ENCODE assay signal across 9 cellular contexts in the genomic region with DNA sequence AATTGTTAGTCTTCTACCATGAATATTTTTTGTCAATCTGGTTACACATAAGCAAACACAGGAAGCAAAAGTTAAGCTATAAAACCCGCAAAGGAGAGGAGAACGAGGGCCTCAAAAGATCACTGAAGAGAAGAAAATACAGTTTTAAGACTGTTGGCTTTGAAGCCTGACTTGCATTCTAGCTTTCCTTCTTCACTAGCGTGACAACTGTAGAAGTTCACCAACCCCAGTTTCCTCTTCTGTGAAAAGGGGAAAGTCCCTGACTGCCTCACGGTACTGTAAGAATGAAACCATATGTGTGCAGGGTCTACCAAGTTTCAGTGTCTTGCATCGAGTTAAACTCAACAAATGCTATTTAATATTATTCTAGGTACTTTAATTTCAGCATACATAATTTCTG. TPM values are rescaled to one million over a fixed set of nuclear protein-coding genes. Genes with fewer than 3 reads are reported as not detected.
A peak's percentile ranks its signal among the peaks of the same experiment; 100 is the strongest.
DNase-seq lines count a peak whose midpoint lies in the region; ATAC-seq and TF ChIP-seq lines count a peak whose summit lies in the region.
"Had no signal": no experiment of that assay in that cellular context is flagged by ENCODE, and none has a peak within 500 bp of the region (broad histone marks: within the 10 kb centered on the region; RNA-seq: fewer than 3 reads in every experiment).

No MANE protein-coding gene starts in this region.

- H3K79me1 ChIP-seq in mesendoderm (ENCODE audit: low read length) = no peaks in the 10 kb centered on the region

- H2BK5ac ChIP-seq in mesendoderm (ENCODE audit: low read length) = no peak overlapping the region

- no peak for TF ChIP-seq EP300 in ovary (IDR thresholded peaks at IDR 0.05)

- H3K27me3 ChIP-seq in HL-60 (ENCODE audit: insufficient read depth, poor library complexity, severe bottlenecking) (no peaks in the 10 kb centered on the region), mesendoderm (ENCODE audit: insufficient read depth, low read length, poor library complexity) (no peaks in the 10 kb centered on the region), ovary (no peaks in the 10 kb centered on the region)

- H3K4me2 ChIP-seq in mesendoderm (ENCODE audit: low read length) = no peak overlapping the region

- peak; percentile 75 for DNase-seq in ELR (ENCODE audit: low read depth)
- peak in 1 of 2 experiments; percentile 79 for DNase-seq in HL-60 (ENCODE audit: low read depth in 1 of 2, low spot score in 1 of 2)
- peak; percentile 9 for DNase-seq in activated T-helper 1 cell treated with Interleukin-2 at 50 U/mL for 16 hours (ENCODE audit: low read depth)
- DNase-seq in natural killer cell treated with Interleukin-12 subunit alpha and Interleukin-12 subunit beta and Interleukin-15 and Interleukin-18, amount 100 ng/mL, for 72 hours (ENCODE audit: low spot score) = peak; percentile 77
- DNase-seq in NCI-H1048 (lab: John Stamatoyannopoulos, UW) = no peak
- DNase-seq in mesendoderm = no peak
- no peak for DNase-seq in ovary

- no peak for TF ChIP-seq POLR2A in ovary (IDR thresholded peaks at IDR 0.05)

- no peaks in the 10 kb centered on the region for H3K36me3 ChIP-seq in mesendoderm (ENCODE audit: control insufficient read depth, insufficient read depth, low read length)
- H3K36me3 ChIP-seq in ovary = no peaks in the 10 kb centered on the region

- no peaks in the 10 kb centered on the region for H3K27me3 Mint-ChIP-seq in natural killer cell treated with Interleukin-12 subunit alpha and Interleukin-12 subunit beta and Interleukin-15 and Interleukin-18, amount 100 ng/mL, for 72 hours
- H3K27me3 Mint-ChIP-seq: IgD-negative memory B cell had no signal

- H3K4ac ChIP-seq in mesendoderm (ENCODE audit: low read depth, low read length) = no peak overlapping the region

- H3K27ac Mint-ChIP-seq in natural killer cell treated with Interleukin-12 subunit alpha and Interleukin-12 subunit beta and Interleukin-15 and Interleukin-18, amount 100 ng/mL, for 72 hours = peak overlapping the region; percentile 69 to 78
- H3K27ac Mint-ChIP-seq: IgD-negative memory B cell had no signal

- no peak overlapping the region for H3K18ac ChIP-seq in mesendoderm (ENCODE audit: low read length)

- H3K4me1 ChIP-seq in mesendoderm (ENCODE audit: control insufficient read depth, low read depth, low read length) (no peaks in the 10 kb centered on the region), ovary (ENCODE audit: insufficient read depth) (no peaks in the 10 kb centered on the region)

- no peak overlapping the region for H2BK120ac ChIP-seq in mesendoderm (ENCODE audit: low read depth, low read length)

- H3K79me2 ChIP-seq in mesendoderm (ENCODE audit: control insufficient read depth, insufficient read depth, low read length) = no peaks in the 10 kb centered on the region

- H2AK5ac ChIP-seq in mesendoderm (ENCODE audit: low read length) = no peak overlapping the region

- TF ChIP-seq CTCF in HL-60 (IDR thresholded peaks at IDR 0.05; ENCODE audit: insufficient read depth, low read length) (no peak), ovary (IDR thresholded peaks at IDR 0.05) (no peak)

- no peak overlapping the region for H2BK15ac ChIP-seq in mesendoderm (replicated peaks; ENCODE audit: low read depth)

- H3K56ac ChIP-seq in mesendoderm (ENCODE audit: low read length) = no peak overlapping the region

- peaks cover 6% of the 10 kb centered on the region for H3K9me3 Mint-ChIP-seq in natural killer cell treated with Interleukin-12 subunit alpha and Interleukin-12 subunit beta and Interleukin-15 and Interleukin-18, amount 100 ng/mL, for 72 hours

- no peak overlapping the region for H3K23ac ChIP-seq in mesendoderm (ENCODE audit: low read length)

- intact Hi-C loops in ovary (cut with DNase I) = no loop called here

- peak; percentile 97 for ATAC-seq in GM21390 (IDR thresholded peaks at IDR 0.05; ENCODE audit: unreplicated experiment)
- ATAC-seq in natural killer cell treated with Interleukin-12 subunit alpha and Interleukin-12 subunit beta and Interleukin-15 and Interleukin-18, amount 100 ng/mL, for 72 hours = peak; percentile 91 to 96

- H3K4me3 Mint-ChIP-seq in natural killer cell treated with Interleukin-12 subunit alpha and Interleukin-12 subunit beta and Interleukin-15 and Interleukin-18, amount 100 ng/mL, for 72 hours = peak overlapping the region; percentile 51

- peaks cover 41 to 59% of the 10 kb centered on the region in 2 donors for H3K4me1 Mint-ChIP-seq in natural killer cell treated with Interleukin-12 subunit alpha and Interleukin-12 subunit beta and Interleukin-15 and Interleukin-18, amount 100 ng/mL, for 72 hours (ENCODE audit: low read depth in 2 of 2)

- no peaks in the 10 kb centered on the region for H3K9me3 ChIP-seq in ovary

- H3K9ac ChIP-seq in mesendoderm (ENCODE audit: low read length) = no peak overlapping the region

- no peak overlapping the region for H4K5ac ChIP-seq in mesendoderm (ENCODE audit: low read length)

- peaks cover 11% of the 10 kb centered on the region for H3K36me3 Mint-ChIP-seq in natural killer cell treated with Interleukin-12 subunit alpha and Interleukin-12 subunit beta and Interleukin-15 and Interleukin-18, amount 100 ng/mL, for 72 hours

- WGBS in mesendoderm (ENCODE audit: extremely low coverage, insufficient coverage, low lambda C conversion rate) = no CpG with 5 or more reads among the region's 5 CpGs
- 84 to 87% (median 86%) methylated on average over 5 of the region's 5 CpGs for WGBS in ovary, 3 donors

- H3K27ac ChIP-seq in HL-60 (replicated peaks) (peak overlapping the region; percentile 62), mesendoderm (ENCODE audit: low read depth, low read length) (no peak overlapping the region), ovary (no peak overlapping the region)

- H4K8ac ChIP-seq in mesendoderm (ENCODE audit: low read depth, low read length) = no peak overlapping the region

- H3K4me3 ChIP-seq in HL-60 (replicated peaks; ENCODE audit: insufficient read depth, low read length) (no peak overlapping the region), mesendoderm (ENCODE audit: low read length) (no peak overlapping the region), ovary (no peak overlapping the region)

RNA-seq across cellular contexts. Expression of a gene that starts 7.5 kb away (rescaled TPM):
- 1 to 10 TPM; 1.4 to 4.6 TPM for total RNA-seq in natural killer cell treated with Interleukin-12 subunit alpha and Interleukin-12 subunit beta and Interleukin-15 and Interleukin-18, amount 100 ng/mL, for 72 hours
- polyA plus RNA-seq in mesendoderm (2013, experiment 1 of 2) = 0.56 TPM
- polyA plus RNA-seq in mesendoderm (2013, experiment 2 of 2) = 0.64 TPM
- total RNA-seq in ovary = 1 to 10 TPM in 5 of 7 donors, under 1 TPM in 2; 0.24 to 5.3 (median 1.0) TPM
- polyA plus RNA-seq in ovary = 1 to 10 TPM; 1.1 to 3.4 TPM

Comparison
In these comparisons a context has a peak if more than half of its experiments do, and no peak if none do; other contexts are left out.
1. DNase-seq: peak in ELR (single experiment), activated T-helper 1 cell treated with Interleukin-2 at 50 U/mL for 16 hours (single experiment) and natural killer cell treated with Interleukin-12 subunit alpha and Interleukin-12 subunit beta and Interleukin-15 and Interleukin-18, amount 100 ng/mL, for 72 hours (single experiment); none in NCI-H1048 (single experiment), mesendoderm (single experiment) and ovary (0 of 5).